1 cellular context compared by ENCODE assay signal in the genomic region with DNA sequence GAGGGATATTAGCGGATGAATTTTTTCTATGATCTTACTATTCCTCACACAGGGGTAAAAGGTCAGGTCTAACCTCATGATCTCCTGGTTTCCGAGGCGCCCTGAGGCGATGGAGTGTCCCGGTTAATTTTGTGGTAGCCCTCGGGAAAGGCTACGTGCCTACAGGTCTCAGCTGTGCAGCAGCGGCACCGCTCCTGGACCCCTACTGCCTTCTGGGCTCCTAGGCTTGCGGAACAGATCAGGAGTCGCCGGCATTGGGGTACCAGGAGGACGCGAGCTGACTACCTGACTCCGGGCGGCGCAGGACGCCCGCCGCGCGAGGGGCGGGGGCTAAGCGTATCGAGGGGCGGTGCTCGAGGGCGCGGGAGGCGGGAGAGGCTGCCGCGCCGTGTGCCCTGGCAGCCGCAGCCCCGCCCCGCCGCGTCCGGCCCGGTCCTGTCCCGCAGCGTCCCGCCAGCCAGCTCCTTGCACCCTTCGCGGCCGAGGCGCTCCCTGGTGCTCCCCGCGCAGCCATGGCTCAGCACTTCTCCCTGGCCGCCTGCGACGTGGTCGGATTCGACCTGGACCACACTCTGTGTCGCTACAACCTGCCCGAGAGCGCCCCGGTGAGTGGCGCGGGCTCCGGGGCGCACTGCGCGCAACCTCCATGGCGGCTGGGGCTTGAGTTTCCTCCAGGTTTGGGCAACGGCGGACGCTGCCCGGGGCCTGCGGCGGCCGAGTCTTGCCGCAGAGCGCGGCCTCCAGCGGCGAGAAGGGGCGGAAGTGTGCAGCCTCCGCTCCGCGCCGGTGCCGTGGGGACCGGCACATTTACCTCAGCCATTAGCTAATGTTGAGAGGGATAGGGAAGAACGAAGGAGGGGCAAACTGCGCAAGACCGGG.
TF ChIP-seq lines count a peak whose summit lies in the region.

A gene (plus strand): TSS at position 435 of the 879 bp plus-strand sequence. CDS start 78 bp downstream, at position 513.

TF ChIP-seq in HepG2, 621 proteins besides CTCF, POLR2A, EP300 and RAD21 (continued from another document and continues in another):
- TF ChIP-seq MTF1 (CRISPR knock-in tag; IDR thresholded peaks at IDR 0.05), result peak; percentile 27; the same call in 1 of the 2 replicates
- no peak for TF ChIP-seq ZNF589 (CRISPR knock-in tag; conservative IDR thresholded peaks at IDR 0.05)
- peak; percentile 67; the same call in 1 of the 2 replicates for TF ChIP-seq ZNF101 (CRISPR knock-in tag; IDR thresholded peaks at IDR 0.05; ENCODE audit: borderline replicate concordance, low read depth)
- no peak for TF ChIP-seq MZF1 (CRISPR knock-in tag; IDR thresholded peaks at IDR 0.05; ENCODE audit: borderline replicate concordance)
- peak; percentile 94 for TF ChIP-seq MED13 (CRISPR knock-in tag; IDR thresholded peaks at IDR 0.05)
- TF ChIP-seq, protein P1, sequence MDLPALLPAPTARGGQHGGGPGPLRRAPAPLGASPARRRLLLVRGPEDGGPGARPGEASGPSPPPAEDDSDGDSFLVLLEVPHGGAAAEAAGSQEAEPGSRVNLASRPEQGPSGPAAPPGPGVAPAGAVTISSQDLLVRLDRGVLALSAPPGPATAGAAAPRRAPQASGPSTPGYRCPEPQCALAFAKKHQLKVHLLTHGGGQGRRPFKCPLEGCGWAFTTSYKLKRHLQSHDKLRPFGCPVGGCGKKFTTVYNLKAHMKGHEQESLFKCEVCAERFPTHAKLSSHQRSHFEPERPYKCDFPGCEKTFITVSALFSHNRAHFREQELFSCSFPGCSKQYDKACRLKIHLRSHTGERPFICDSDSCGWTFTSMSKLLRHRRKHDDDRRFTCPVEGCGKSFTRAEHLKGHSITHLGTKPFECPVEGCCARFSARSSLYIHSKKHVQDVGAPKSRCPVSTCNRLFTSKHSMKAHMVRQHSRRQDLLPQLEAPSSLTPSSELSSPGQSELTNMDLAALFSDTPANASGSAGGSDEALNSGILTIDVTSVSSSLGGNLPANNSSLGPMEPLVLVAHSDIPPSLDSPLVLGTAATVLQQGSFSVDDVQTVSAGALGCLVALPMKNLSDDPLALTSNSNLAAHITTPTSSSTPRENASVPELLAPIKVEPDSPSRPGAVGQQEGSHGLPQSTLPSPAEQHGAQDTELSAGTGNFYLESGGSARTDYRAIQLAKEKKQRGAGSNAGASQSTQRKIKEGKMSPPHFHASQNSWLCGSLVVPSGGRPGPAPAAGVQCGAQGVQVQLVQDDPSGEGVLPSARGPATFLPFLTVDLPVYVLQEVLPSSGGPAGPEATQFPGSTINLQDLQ (CRISPR knock-in tag; IDR thresholded peaks at IDR 0.05), result peak; percentile 57; the same call in 1 of the 2 replicates
- TF ChIP-seq, protein P2, sequence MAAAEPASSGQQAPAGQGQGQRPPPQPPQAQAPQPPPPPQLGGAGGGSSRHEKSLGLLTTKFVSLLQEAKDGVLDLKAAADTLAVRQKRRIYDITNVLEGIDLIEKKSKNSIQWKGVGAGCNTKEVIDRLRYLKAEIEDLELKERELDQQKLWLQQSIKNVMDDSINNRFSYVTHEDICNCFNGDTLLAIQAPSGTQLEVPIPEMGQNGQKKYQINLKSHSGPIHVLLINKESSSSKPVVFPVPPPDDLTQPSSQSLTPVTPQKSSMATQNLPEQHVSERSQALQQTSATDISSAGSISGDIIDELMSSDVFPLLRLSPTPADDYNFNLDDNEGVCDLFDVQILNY (CRISPR knock-in tag; conservative IDR thresholded peaks at IDR 0.05), result no peak
- TF ChIP-seq ADNP (CRISPR knock-in tag; IDR thresholded peaks at IDR 0.05), result peak; percentile 82; the same call in 1 of the 2 replicates
- 0 out of 2 replicates have a peak, but pooled peaks have one; percentile 34 for TF ChIP-seq FOXK1 (CRISPR knock-in tag; IDR thresholded peaks at IDR 0.05; ENCODE audit: borderline replicate concordance, low read depth)
- TF ChIP-seq, protein P3, sequence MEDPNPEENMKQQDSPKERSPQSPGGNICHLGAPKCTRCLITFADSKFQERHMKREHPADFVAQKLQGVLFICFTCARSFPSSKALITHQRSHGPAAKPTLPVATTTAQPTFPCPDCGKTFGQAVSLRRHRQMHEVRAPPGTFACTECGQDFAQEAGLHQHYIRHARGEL (CRISPR knock-in tag; IDR thresholded peaks at IDR 0.05), result peak; percentile 92; the same call in 1 of the 2 replicates
- TF ChIP-seq, protein P4, sequence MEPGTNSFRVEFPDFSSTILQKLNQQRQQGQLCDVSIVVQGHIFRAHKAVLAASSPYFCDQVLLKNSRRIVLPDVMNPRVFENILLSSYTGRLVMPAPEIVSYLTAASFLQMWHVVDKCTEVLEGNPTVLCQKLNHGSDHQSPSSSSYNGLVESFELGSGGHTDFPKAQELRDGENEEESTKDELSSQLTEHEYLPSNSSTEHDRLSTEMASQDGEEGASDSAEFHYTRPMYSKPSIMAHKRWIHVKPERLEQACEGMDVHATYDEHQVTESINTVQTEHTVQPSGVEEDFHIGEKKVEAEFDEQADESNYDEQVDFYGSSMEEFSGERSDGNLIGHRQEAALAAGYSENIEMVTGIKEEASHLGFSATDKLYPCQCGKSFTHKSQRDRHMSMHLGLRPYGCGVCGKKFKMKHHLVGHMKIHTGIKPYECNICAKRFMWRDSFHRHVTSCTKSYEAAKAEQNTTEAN (CRISPR knock-in tag; conservative IDR thresholded peaks at IDR 0.05), result peak; percentile 95
- TF ChIP-seq, protein P5, sequence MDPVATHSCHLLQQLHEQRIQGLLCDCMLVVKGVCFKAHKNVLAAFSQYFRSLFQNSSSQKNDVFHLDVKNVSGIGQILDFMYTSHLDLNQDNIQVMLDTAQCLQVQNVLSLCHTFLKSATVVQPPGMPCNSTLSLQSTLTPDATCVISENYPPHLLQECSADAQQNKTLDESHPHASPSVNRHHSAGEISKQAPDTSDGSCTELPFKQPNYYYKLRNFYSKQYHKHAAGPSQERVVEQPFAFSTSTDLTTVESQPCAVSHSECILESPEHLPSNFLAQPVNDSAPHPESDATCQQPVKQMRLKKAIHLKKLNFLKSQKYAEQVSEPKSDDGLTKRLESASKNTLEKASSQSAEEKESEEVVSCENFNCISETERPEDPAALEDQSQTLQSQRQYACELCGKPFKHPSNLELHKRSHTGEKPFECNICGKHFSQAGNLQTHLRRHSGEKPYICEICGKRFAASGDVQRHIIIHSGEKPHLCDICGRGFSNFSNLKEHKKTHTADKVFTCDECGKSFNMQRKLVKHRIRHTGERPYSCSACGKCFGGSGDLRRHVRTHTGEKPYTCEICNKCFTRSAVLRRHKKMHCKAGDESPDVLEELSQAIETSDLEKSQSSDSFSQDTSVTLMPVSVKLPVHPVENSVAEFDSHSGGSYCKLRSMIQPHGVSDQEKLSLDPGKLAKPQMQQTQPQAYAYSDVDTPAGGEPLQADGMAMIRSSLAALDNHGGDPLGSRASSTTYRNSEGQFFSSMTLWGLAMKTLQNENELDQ (CRISPR knock-in tag; IDR thresholded peaks at IDR 0.05; ENCODE audit: borderline replicate concordance), result peak; percentile 21; the same call in 1 of the 2 replicates
- peak; percentile 82; the same call in 1 of the 2 replicates for TF ChIP-seq ZC3H13 (CRISPR knock-in tag; IDR thresholded peaks at IDR 0.05)
- TF ChIP-seq, protein P6, sequence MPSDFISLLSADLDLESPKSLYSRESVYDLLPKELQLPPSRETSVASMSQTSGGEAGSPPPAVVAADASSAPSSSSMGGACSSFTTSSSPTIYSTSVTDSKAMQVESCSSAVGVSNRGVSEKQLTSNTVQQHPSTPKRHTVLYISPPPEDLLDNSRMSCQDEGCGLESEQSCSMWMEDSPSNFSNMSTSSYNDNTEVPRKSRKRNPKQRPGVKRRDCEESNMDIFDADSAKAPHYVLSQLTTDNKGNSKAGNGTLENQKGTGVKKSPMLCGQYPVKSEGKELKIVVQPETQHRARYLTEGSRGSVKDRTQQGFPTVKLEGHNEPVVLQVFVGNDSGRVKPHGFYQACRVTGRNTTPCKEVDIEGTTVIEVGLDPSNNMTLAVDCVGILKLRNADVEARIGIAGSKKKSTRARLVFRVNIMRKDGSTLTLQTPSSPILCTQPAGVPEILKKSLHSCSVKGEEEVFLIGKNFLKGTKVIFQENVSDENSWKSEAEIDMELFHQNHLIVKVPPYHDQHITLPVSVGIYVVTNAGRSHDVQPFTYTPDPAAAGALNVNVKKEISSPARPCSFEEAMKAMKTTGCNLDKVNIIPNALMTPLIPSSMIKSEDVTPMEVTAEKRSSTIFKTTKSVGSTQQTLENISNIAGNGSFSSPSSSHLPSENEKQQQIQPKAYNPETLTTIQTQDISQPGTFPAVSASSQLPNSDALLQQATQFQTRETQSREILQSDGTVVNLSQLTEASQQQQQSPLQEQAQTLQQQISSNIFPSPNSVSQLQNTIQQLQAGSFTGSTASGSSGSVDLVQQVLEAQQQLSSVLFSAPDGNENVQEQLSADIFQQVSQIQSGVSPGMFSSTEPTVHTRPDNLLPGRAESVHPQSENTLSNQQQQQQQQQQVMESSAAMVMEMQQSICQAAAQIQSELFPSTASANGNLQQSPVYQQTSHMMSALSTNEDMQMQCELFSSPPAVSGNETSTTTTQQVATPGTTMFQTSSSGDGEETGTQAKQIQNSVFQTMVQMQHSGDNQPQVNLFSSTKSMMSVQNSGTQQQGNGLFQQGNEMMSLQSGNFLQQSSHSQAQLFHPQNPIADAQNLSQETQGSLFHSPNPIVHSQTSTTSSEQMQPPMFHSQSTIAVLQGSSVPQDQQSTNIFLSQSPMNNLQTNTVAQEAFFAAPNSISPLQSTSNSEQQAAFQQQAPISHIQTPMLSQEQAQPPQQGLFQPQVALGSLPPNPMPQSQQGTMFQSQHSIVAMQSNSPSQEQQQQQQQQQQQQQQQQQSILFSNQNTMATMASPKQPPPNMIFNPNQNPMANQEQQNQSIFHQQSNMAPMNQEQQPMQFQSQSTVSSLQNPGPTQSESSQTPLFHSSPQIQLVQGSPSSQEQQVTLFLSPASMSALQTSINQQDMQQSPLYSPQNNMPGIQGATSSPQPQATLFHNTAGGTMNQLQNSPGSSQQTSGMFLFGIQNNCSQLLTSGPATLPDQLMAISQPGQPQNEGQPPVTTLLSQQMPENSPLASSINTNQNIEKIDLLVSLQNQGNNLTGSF (CRISPR knock-in tag; IDR thresholded peaks at IDR 0.05), result peak; percentile 89
- peak; percentile 88 for TF ChIP-seq ZNF670 (CRISPR knock-in tag; IDR thresholded peaks at IDR 0.05; ENCODE audit: borderline replicate concordance)
- no peak for TF ChIP-seq IKZF1 (IDR thresholded peaks at IDR 0.05)
- 0 out of 2 replicates have a peak, but pooled peaks have one; percentile 81 for TF ChIP-seq ZBTB8A (CRISPR knock-in tag; IDR thresholded peaks at IDR 0.05; ENCODE audit: borderline replicate concordance, low read depth)
- TF ChIP-seq, protein P7, sequence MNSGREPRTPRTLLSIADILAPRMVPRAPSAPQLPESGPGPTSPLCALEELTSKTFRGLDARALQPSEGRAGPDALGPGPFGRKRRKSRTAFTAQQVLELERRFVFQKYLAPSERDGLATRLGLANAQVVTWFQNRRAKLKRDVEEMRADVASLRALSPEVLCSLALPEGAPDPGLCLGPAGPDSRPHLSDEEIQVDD (CRISPR knock-in tag; IDR thresholded peaks at IDR 0.05; ENCODE audit: borderline replicate concordance), result peak; percentile 68; the same call in 1 of the 2 replicates
- peak; percentile 95 for TF ChIP-seq POGZ (CRISPR knock-in tag; IDR thresholded peaks at IDR 0.05)
- no peak for TF ChIP-seq MLLT10 (CRISPR knock-in tag; IDR thresholded peaks at IDR 0.05)
- TF ChIP-seq, protein P8, sequence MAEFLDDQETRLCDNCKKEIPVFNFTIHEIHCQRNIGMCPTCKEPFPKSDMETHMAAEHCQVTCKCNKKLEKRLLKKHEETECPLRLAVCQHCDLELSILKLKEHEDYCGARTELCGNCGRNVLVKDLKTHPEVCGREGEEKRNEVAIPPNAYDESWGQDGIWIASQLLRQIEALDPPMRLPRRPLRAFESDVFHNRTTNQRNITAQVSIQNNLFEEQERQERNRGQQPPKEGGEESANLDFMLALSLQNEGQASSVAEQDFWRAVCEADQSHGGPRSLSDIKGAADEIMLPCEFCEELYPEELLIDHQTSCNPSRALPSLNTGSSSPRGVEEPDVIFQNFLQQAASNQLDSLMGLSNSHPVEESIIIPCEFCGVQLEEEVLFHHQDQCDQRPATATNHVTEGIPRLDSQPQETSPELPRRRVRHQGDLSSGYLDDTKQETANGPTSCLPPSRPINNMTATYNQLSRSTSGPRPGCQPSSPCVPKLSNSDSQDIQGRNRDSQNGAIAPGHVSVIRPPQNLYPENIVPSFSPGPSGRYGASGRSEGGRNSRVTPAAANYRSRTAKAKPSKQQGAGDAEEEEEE (CRISPR knock-in tag; IDR thresholded peaks at IDR 0.05; ENCODE audit: borderline replicate concordance), result no peak
- peak; percentile 69 for TF ChIP-seq ZNF747 (CRISPR knock-in tag; IDR thresholded peaks at IDR 0.05; ENCODE audit: borderline replicate concordance)
- TF ChIP-seq ZNF878 (CRISPR knock-in tag; IDR thresholded peaks at IDR 0.05), result no peak; the same call in 1 of the 2 replicates
- peak; percentile 94; the same call in 1 of the 2 replicates for TF ChIP-seq ZNF343 (CRISPR knock-in tag; IDR thresholded peaks at IDR 0.05)
- TF ChIP-seq SIX1 (CRISPR knock-in tag; IDR thresholded peaks at IDR 0.05; ENCODE audit: borderline replicate concordance), result no peak
- 0 out of 2 replicates have a peak, but pooled peaks have one; percentile 3 for TF ChIP-seq HOXA7 (CRISPR knock-in tag; IDR thresholded peaks at IDR 0.05)
- no peak for TF ChIP-seq FOXK2 (IDR thresholded peaks at IDR 0.05)
- no peak for TF ChIP-seq ZMYM3 (CRISPR knock-in tag; IDR thresholded peaks at IDR 0.05)
- TF ChIP-seq, protein P9, sequence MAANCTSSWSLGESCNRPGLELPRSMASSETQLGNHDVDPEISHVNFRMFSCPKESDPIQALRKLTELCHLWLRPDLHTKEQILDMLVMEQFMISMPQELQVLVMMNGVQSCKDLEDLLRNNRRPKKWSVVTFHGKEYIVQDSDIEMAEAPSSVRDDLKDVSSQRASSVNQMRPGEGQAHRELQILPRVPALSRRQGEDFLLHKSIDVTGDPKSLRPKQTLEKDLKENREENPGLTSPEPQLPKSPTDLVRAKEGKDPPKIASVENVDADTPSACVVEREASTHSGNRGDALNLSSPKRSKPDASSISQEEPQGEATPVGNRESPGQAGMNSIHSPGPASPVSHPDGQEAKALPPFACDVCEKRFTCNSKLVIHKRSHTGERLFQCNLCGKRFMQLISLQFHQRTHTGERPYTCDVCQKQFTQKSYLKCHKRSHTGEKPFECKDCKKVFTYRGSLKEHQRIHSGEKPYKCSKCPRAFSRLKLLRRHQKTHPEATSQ (CRISPR knock-in tag; IDR thresholded peaks at IDR 0.05; ENCODE audit: borderline replicate concordance), result no peak
- TF ChIP-seq, protein P10, sequence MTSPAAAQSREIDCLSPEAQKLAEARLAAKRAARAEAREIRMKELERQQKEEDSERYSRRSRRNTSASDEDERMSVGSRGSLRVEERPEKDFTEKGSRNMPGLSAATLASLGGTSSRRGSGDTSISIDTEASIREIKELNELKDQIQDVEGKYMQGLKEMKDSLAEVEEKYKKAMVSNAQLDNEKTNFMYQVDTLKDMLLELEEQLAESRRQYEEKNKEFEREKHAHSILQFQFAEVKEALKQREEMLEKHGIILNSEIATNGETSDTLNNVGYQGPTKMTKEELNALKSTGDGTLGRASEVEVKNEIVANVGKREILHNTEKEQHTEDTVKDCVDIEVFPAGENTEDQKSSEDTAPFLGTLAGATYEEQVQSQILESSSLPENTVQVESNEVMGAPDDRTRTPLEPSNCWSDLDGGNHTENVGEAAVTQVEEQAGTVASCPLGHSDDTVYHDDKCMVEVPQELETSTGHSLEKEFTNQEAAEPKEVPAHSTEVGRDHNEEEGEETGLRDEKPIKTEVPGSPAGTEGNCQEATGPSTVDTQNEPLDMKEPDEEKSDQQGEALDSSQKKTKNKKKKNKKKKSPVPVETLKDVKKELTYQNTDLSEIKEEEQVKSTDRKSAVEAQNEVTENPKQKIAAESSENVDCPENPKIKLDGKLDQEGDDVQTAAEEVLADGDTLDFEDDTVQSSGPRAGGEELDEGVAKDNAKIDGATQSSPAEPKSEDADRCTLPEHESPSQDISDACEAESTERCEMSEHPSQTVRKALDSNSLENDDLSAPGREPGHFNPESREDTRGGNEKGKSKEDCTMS (CRISPR knock-in tag; conservative IDR thresholded peaks at IDR 0.05), result no peak
- TF ChIP-seq PAWR (CRISPR knock-in tag; IDR thresholded peaks at IDR 0.05; ENCODE audit: borderline replicate concordance), result no peak; the same call in 1 of the 2 replicates
- no peak for TF ChIP-seq ZBTB1 (CRISPR knock-in tag; IDR thresholded peaks at IDR 0.05; ENCODE audit: borderline replicate concordance)
